25 cellular contexts compared by ENCODE assay signal in the genomic region with DNA sequence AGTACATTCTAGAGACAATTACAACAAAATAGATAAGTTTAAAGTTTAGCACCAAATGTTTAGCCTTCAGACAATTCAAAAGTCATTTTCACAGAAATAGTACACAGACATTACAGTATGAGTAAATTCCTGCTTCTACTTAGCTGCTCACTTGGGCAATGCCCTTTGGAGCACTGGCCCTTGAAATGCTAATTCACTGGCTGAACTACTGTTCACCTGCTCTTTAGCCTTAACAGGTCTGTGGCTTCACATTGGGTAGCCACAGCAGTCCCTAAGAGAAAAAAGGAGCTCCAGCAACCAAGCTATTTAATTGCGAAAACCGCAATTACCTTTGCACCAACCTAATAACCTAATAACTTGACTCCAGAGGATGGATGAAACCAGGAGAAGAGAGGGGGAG.
"Had no signal": no experiment of that assay in that cellular context is flagged by ENCODE, and none has a peak within 500 bp of the region (broad histone marks: within the 10 kb centered on the region; RNA-seq: fewer than 3 reads in every experiment).

No MANE protein-coding gene starts in this region.

- H3K4me1 ChIP-seq: gastrocnemius medialis, heart right ventricle, testis, transverse colon had no signal

- ATAC-seq: gastrocnemius medialis; heart right ventricle; left cardiac atrium; natural killer cell; right cardiac atrium; stimulated activated effector memory CD8-positive, alpha-beta T cell treated with anti-CD3 and anti-CD28 coated beads, Interleukin-12 subunit alpha, Interleukin-12 subunit beta, amount 100 ng/mL, for 72 hours had no signal

- H3K4me1 Mint-ChIP-seq: central memory CD8-positive, alpha-beta T cell; immature natural killer cell; mesothelial cell of epicardium; natural killer cell; stimulated activated effector memory CD8-positive, alpha-beta T cell treated with anti-CD3 and anti-CD28 coated beads, Interleukin-12 subunit alpha, Interleukin-12 subunit beta, amount 100 ng/mL, for 72 hours had no signal

- H3K4me3 Mint-ChIP-seq: central memory CD8-positive, alpha-beta T cell; immature natural killer cell; mesothelial cell of epicardium; natural killer cell; neural progenitor cell; stimulated activated effector memory CD8-positive, alpha-beta T cell treated with anti-CD3 and anti-CD28 coated beads, Interleukin-12 subunit alpha, Interleukin-12 subunit beta, amount 100 ng/mL, for 72 hours; stimulated activated naive CD8-positive, alpha-beta T cell treated with anti-CD3 and anti-CD28 coated beads, Interleukin-15, Interleukin-2, amounts not matched to agents 100 ng/mL and 50 ng/mL, for 24 hours had no signal

- H3K27ac ChIP-seq: epithelial cell of prostate, esophagus muscularis mucosa, gastrocnemius medialis, heart right ventricle, neural progenitor cell, ovary, testis, transverse colon had no signal

- H3K27ac Mint-ChIP-seq: immature natural killer cell; mesothelial cell of epicardium; natural killer cell; neural progenitor cell; stimulated activated effector memory CD8-positive, alpha-beta T cell treated with anti-CD3 and anti-CD28 coated beads, Interleukin-12 subunit alpha, Interleukin-12 subunit beta, amount 100 ng/mL, for 72 hours; stimulated activated naive CD8-positive, alpha-beta T cell treated with anti-CD3 and anti-CD28 coated beads, Interleukin-15, Interleukin-2, amounts not matched to agents 100 ng/mL and 50 ng/mL, for 24 hours had no signal

- H3K9me3 Mint-ChIP-seq: mesothelial cell of epicardium; stimulated activated effector memory CD8-positive, alpha-beta T cell treated with anti-CD3 and anti-CD28 coated beads, Interleukin-12 subunit alpha, Interleukin-12 subunit beta, amount 100 ng/mL, for 72 hours had no signal

- H3K9me3 ChIP-seq: esophagus muscularis mucosa, gastrocnemius medialis, heart right ventricle, ovary, testis, transverse colon had no signal

- H3K4me3 ChIP-seq: esophagus muscularis mucosa, gastrocnemius medialis, heart right ventricle, neural progenitor cell, ovary, testis, transverse colon had no signal

- H3K27me3 Mint-ChIP-seq: central memory CD8-positive, alpha-beta T cell; stimulated activated naive CD8-positive, alpha-beta T cell treated with anti-CD3 and anti-CD28 coated beads, Interleukin-15, Interleukin-2, amounts not matched to agents 100 ng/mL and 50 ng/mL, for 24 hours had no signal

- H3K27me3 ChIP-seq: esophagus muscularis mucosa, gastrocnemius medialis, heart right ventricle, neural progenitor cell, testis, transverse colon had no signal

- DNase-seq: cortex of kidney; effector memory CD4-positive, alpha-beta T cell; gastrocnemius medialis; heart right ventricle; hypothalamus; immature natural killer cell; left cardiac atrium; mammary epithelial cell; natural killer cell; nucleus accumbens; ovary; right cardiac atrium; stimulated activated CD4-positive, alpha-beta T cell treated with anti-CD3 and anti-CD28 coated beads, Interleukin-4, amount 100 ng/mL, for 1 hour; stimulated activated CD8-positive, alpha-beta memory T cell treated with anti-CD3 and anti-CD28 coated beads, Interleukin-4, amount 100 ng/mL, for 48 hours; testis; transverse colon had no signal

- H3K36me3 Mint-ChIP-seq: immature natural killer cell; natural killer cell; stimulated activated effector memory CD8-positive, alpha-beta T cell treated with anti-CD3 and anti-CD28 coated beads, Interleukin-12 subunit alpha, Interleukin-12 subunit beta, amount 100 ng/mL, for 72 hours had no signal

- FAIRE-seq: endometrium, keratinocyte had no signal

- H3K36me3 ChIP-seq: esophagus muscularis mucosa, gastrocnemius medialis, heart right ventricle, neural progenitor cell, ovary, transverse colon had no signal
